In the genomic region with DNA sequence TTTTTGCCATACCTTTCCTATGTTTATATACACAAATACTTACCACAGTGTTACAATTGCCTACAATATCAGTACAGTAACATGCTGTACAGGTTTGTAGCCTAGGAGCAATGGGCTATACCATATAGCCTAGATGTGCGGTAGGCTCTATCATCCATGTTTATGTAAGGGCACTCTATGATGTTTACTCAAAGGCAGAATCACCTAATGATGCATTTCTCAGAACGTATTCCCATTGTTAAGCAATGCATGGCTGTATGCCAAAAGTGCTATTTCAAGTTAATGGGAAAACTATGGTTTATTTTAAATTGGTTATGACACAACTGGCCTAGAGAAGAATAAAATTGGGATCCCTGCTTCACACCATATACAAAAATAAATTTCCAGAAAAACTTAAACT, we compare ENCODE assay signal across 16 cellular contexts. TPM values are rescaled to one million over a fixed set of nuclear protein-coding genes. Genes with fewer than 3 reads are reported as not detected.
DNase-seq lines count a peak whose midpoint lies in the region; ATAC-seq and TF ChIP-seq lines count a peak whose summit lies in the region.
"Had no signal": no experiment of that assay in that cellular context is flagged by ENCODE, and none has a peak within 500 bp of the region (broad histone marks: within the 10 kb centered on the region; RNA-seq: fewer than 3 reads in every experiment).

No MANE protein-coding gene starts in this region.

- TF ChIP-seq POLR2A in gastrocnemius medialis (IDR thresholded peaks at IDR 0.05): no peak

- in situ Hi-C loops in gastrocnemius medialis (cut with MboI; ENCODE audit: low sequenced_read_pairs in 4 of 4): no loop called here

- TF ChIP-seq CTCF in fibroblast of villous mesenchyme (IDR thresholded peaks at IDR 0.05; ENCODE audit: insufficient read depth, low read depth, low read length) (no peak), gastrocnemius medialis (IDR thresholded peaks at IDR 0.05 in 4 of 5, conservative IDR thresholded peaks at IDR 0.05 in 1 of 5) (no peak), smooth muscle cell (IDR thresholded peaks at IDR 0.05; ENCODE audit: borderline replicate concordance, insufficient read depth, poor library complexity, severe bottlenecking) (no peak)

- no peak overlapping the region for H3K4me3 Mint-ChIP-seq in stimulated activated memory B cell treated with anti-CD40 and anti-IgM and Interleukin-4, amounts not matched to agents 10 μg/mL and 1 μg/mL and 100 μg/mL, for 72 hours
- H3K4me3 Mint-ChIP-seq: IgD-negative memory B cell had no signal

- TF ChIP-seq RAD21 in Ishikawa (IDR thresholded peaks at IDR 0.05; ENCODE audit: low read depth): no peak

- H3K27ac ChIP-seq in gastrocnemius medialis (no peak overlapping the region), smooth muscle cell (ENCODE audit: low read depth) (no peak overlapping the region)
- H3K27ac ChIP-seq: SJSA1 had no signal

- no peaks in the 10 kb centered on the region for H3F3A ChIP-seq in smooth muscle cell (ENCODE audit: low read depth)

- H3K9me3 ChIP-seq in gastrocnemius medialis (no peaks in the 10 kb centered on the region), smooth muscle cell (replicated peaks; ENCODE audit: low read depth) (no peaks in the 10 kb centered on the region)
- H3K9me3 ChIP-seq: esophagus squamous epithelium, SJSA1 had no signal

- peaks cover 5% of the 10 kb centered on the region for H3K9me3 Mint-ChIP-seq in stimulated activated memory B cell treated with anti-CD40 and anti-IgM and Interleukin-4, amounts not matched to agents 10 μg/mL and 1 μg/mL and 100 μg/mL, for 72 hours

- DNase-seq in COLO668 (lab: John Stamatoyannopoulos, UW; ENCODE audit: unreplicated experiment) (peak; percentile 41), NCI-H748 treated with DMSO at 0.1 percent for 48 hours (lab: John Stamatoyannopoulos, UW) (peak; percentile 87), fibroblast of villous mesenchyme (ENCODE audit: low read depth) (peak; percentile 54), gastrocnemius medialis (no peak), smooth muscle cell (lab: John Stamatoyannopoulos, UW; ENCODE audit: unreplicated experiment) (no peak), globus pallidus (ENCODE audit: low spot score) (no peak)
- DNase-seq: activated naive CD4-positive, alpha-beta T cell; C1 segment of cervical spinal cord; esophagus squamous epithelium; islet precursor cell; NCI-H526 had no signal

- H3K79me2 ChIP-seq in smooth muscle cell (ENCODE audit: low read depth): no peaks in the 10 kb centered on the region

- H3K27me3 ChIP-seq in gastrocnemius medialis (no peaks in the 10 kb centered on the region), smooth muscle cell (ENCODE audit: low read depth) (peaks cover 10% of the 10 kb centered on the region)
- H3K27me3 ChIP-seq: SJSA1 had no signal

- H4K20me1 ChIP-seq in smooth muscle cell (ENCODE audit: low read depth): no peaks in the 10 kb centered on the region

- H3K36me3 ChIP-seq in gastrocnemius medialis: no peaks in the 10 kb centered on the region
- H3K36me3 ChIP-seq in smooth muscle cell (ENCODE audit: low read depth): no peaks in the 10 kb centered on the region
- H3K36me3 ChIP-seq: esophagus squamous epithelium, SJSA1 had no signal

- no peak overlapping the region for H3K4me2 ChIP-seq in smooth muscle cell

- TF ChIP-seq EP300 in Ishikawa (IDR thresholded peaks at IDR 0.05; ENCODE audit: borderline replicate concordance): no peak

- H2AFZ ChIP-seq in smooth muscle cell (ENCODE audit: low read depth): no peak overlapping the region

- H3K4me3 ChIP-seq in fibroblast of villous mesenchyme (ENCODE audit: low read depth, low read length): no peak overlapping the region
- no peak overlapping the region for H3K4me3 ChIP-seq in gastrocnemius medialis
- no peak overlapping the region for H3K4me3 ChIP-seq in smooth muscle cell
- H3K4me3 ChIP-seq: esophagus squamous epithelium, SJSA1 had no signal

- peaks cover 15% of the 10 kb centered on the region for H3K4me1 Mint-ChIP-seq in stimulated activated memory B cell treated with anti-CD40 and anti-IgM and Interleukin-4, amounts not matched to agents 10 μg/mL and 1 μg/mL and 100 μg/mL, for 72 hours

- H3K27me3 Mint-ChIP-seq in stimulated activated memory B cell treated with anti-CD40 and anti-IgM and Interleukin-4, amounts not matched to agents 10 μg/mL and 1 μg/mL and 100 μg/mL, for 72 hours: no peaks in the 10 kb centered on the region

- ATAC-seq in gastrocnemius medialis: no peak
- ATAC-seq in stimulated activated memory B cell treated with anti-CD40 and anti-IgM and Interleukin-4, amounts not matched to agents 10 μg/mL and 1 μg/mL and 100 μg/mL, for 72 hours: no peak

- H3K4me1 ChIP-seq in gastrocnemius medialis (no peaks in the 10 kb centered on the region), smooth muscle cell (ENCODE audit: low read depth) (no peaks in the 10 kb centered on the region)

- peaks cover 5% of the 10 kb centered on the region for H3K36me3 Mint-ChIP-seq in stimulated activated memory B cell treated with anti-CD40 and anti-IgM and Interleukin-4, amounts not matched to agents 10 μg/mL and 1 μg/mL and 100 μg/mL, for 72 hours
- H3K36me3 Mint-ChIP-seq: IgD-negative memory B cell had no signal

- intact Hi-C loops in gastrocnemius medialis (cut with DNase I; ENCODE audit: low total_unique reads): no loop called here

- no peak overlapping the region for H3K27ac Mint-ChIP-seq in stimulated activated memory B cell treated with anti-CD40 and anti-IgM and Interleukin-4, amounts not matched to agents 10 μg/mL and 1 μg/mL and 100 μg/mL, for 72 hours
- H3K27ac Mint-ChIP-seq: IgD-negative memory B cell had no signal

- no peak overlapping the region for H3K9ac ChIP-seq in smooth muscle cell (ENCODE audit: low read depth)

- 79% methylated on average over 2 of the region's 2 CpGs for WGBS in smooth muscle cell (ENCODE audit: low lambda C conversion rate)

TF ChIP-seq in Ishikawa, 13 proteins besides CTCF, POLR2A, EP300 and RAD21:
- TF ChIP-seq, protein P1, sequence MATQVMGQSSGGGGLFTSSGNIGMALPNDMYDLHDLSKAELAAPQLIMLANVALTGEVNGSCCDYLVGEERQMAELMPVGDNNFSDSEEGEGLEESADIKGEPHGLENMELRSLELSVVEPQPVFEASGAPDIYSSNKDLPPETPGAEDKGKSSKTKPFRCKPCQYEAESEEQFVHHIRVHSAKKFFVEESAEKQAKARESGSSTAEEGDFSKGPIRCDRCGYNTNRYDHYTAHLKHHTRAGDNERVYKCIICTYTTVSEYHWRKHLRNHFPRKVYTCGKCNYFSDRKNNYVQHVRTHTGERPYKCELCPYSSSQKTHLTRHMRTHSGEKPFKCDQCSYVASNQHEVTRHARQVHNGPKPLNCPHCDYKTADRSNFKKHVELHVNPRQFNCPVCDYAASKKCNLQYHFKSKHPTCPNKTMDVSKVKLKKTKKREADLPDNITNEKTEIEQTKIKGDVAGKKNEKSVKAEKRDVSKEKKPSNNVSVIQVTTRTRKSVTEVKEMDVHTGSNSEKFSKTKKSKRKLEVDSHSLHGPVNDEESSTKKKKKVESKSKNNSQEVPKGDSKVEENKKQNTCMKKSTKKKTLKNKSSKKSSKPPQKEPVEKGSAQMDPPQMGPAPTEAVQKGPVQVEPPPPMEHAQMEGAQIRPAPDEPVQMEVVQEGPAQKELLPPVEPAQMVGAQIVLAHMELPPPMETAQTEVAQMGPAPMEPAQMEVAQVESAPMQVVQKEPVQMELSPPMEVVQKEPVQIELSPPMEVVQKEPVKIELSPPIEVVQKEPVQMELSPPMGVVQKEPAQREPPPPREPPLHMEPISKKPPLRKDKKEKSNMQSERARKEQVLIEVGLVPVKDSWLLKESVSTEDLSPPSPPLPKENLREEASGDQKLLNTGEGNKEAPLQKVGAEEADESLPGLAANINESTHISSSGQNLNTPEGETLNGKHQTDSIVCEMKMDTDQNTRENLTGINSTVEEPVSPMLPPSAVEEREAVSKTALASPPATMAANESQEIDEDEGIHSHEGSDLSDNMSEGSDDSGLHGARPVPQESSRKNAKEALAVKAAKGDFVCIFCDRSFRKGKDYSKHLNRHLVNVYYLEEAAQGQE (IDR thresholded peaks at IDR 0.05; ENCODE audit: low read depth): no peak
- TF ChIP-seq, protein P2, sequence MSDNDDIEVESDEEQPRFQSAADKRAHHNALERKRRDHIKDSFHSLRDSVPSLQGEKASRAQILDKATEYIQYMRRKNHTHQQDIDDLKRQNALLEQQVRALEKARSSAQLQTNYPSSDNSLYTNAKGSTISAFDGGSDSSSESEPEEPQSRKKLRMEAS (IDR thresholded peaks at IDR 0.05): no peak
- TF ChIP-seq NFIC (IDR thresholded peaks at IDR 0.05): peak; percentile 54; the same call in 1 of the 2 replicates
- peak; percentile 65 for TF ChIP-seq CEBPB (IDR thresholded peaks at IDR 0.05)
- no peak for TF ChIP-seq TAF1 (IDR thresholded peaks at IDR 0.05; ENCODE audit: low read depth)

RNA-seq across cellular contexts. Expression of a gene that starts 36.9 kb away (rescaled TPM):
- total RNA-seq in fibroblast of villous mesenchyme (3.5 and 4.2 TPM in 2 replicates), gastrocnemius medialis (1 to 10 TPM; 2.4 to 3.7 (median 2.9) TPM), smooth muscle cell (8.4 and 10.4 TPM in 2 replicates)
- 4.5 and 5.6 TPM in 2 replicates for polyA plus RNA-seq in smooth muscle cell

RNA-seq across cellular contexts. Expression of a gene that starts 41.0 kb away (rescaled TPM):
- total RNA-seq in fibroblast of villous mesenchyme (not detected in 2 replicates), gastrocnemius medialis (under 1 TPM in 1 of 4 donors, not detected in 3; 0.39 TPM), smooth muscle cell (not detected in 2 replicates)
- not detected in 2 replicates for polyA plus RNA-seq in smooth muscle cell
- total RNA-seq: cardiac septum, SJSA1 had no signal

Comparison
In these comparisons a context has a peak if more than half of its experiments do, and no peak if none do; other contexts are left out.
1. DNase-seq: peak in COLO668 (single experiment), NCI-H748 treated with DMSO at 0.1 percent for 48 hours (single experiment) and fibroblast of villous mesenchyme (single experiment); none in gastrocnemius medialis (0 of 2), smooth muscle cell (single experiment) and globus pallidus (single experiment).